In genomic region chr12:95202691-95203476, GRCh38 we compare ENCODE assay signal across 10 cellular contexts. TPM values are rescaled to one million over a fixed set of nuclear protein-coding genes. Genes with fewer than 3 reads are reported as not detected.
A peak's percentile ranks its signal among the peaks of the same experiment; 100 is the strongest.
DNase-seq lines count a peak whose midpoint lies in the region; ATAC-seq and TF ChIP-seq lines count a peak whose summit lies in the region.
"Had no signal": no experiment of that assay in that cellular context is flagged by ENCODE, and none has a peak within 500 bp of the region (broad histone marks: within the 10 kb centered on the region; RNA-seq: fewer than 3 reads in every experiment).

No MANE protein-coding gene starts in this region.

- CTCF ChIA-PET in MCF 10A (lab: Yijun Ruan, JAX): interaction anchor here (0.6 to 4.7 kb wide), 3 partner anchors 12 to 795 kb away, joined by 3 to 25 read pairs (median 3); partner anchors contain the start of genes FGD6 and VEZT

- H3K4me3 Mint-ChIP-seq in MCF 10A (ENCODE audit: unreplicated experiment): peak overlapping the region; percentile 63
- H3K4me3 Mint-ChIP-seq in memory B cell: peak overlapping the region; percentile 38
- H3K4me3 Mint-ChIP-seq in activated T-helper 1 cell treated with anti-CD3 and anti-CD28 coated beads, Interleukin-12 subunit alpha, Interleukin-12 subunit beta, Interleukin-2, Interleukin-4 antibody, amounts not matched to agents 30 ng/mL and 10 ng/mL and 1 ng/mL, durations not matched to agents 14 hours and 24 hours and 36 hours: no peak overlapping the region
- H3K4me3 Mint-ChIP-seq in activated naive CD8-positive, alpha-beta T cell treated with anti-CD3 and anti-CD28 coated beads for 36 hours: no peak overlapping the region
- H3K4me3 Mint-ChIP-seq: activated CD4-positive, alpha-beta memory T cell treated with anti-CD3 and anti-CD28 coated beads for 36 hours had no signal

- H3K27ac ChIP-seq in heart right ventricle: peak overlapping the region in 9 of 10 donors; percentile 3 to 88 (median 54)

- H3K27ac Mint-ChIP-seq in MCF 10A (ENCODE audit: low read depth, unreplicated experiment) (peak overlapping the region; percentile 98), memory B cell (peak overlapping the region; percentile 51)
- no peak overlapping the region for H3K27ac Mint-ChIP-seq in activated T-helper 1 cell treated with anti-CD3 and anti-CD28 coated beads, Interleukin-12 subunit alpha, Interleukin-12 subunit beta, Interleukin-2, Interleukin-4 antibody, amounts not matched to agents 30 ng/mL and 10 ng/mL and 1 ng/mL, durations not matched to agents 14 hours and 24 hours and 36 hours
- no peak overlapping the region for H3K27ac Mint-ChIP-seq in activated naive CD8-positive, alpha-beta T cell treated with anti-CD3 and anti-CD28 coated beads for 36 hours
- H3K27ac Mint-ChIP-seq: activated CD4-positive, alpha-beta memory T cell treated with anti-CD3 and anti-CD28 coated beads for 36 hours had no signal

- H3K36me3 ChIP-seq in heart right ventricle: no peaks in the 10 kb centered on the region

- no peaks in the 10 kb centered on the region for H3K9me3 ChIP-seq in heart right ventricle

- no peaks in the 10 kb centered on the region for H3K27me3 ChIP-seq in heart right ventricle

- intact Hi-C loops in heart right ventricle (cut with DNase I) (loop anchor here in 1 of 10 donors (10.0 kb wide), 1 partner anchor 68 kb away; no protein-coding TSS in a partner anchor), cardiac septum (cut with DNase I) (no loop called here), MCF 10A (cut with micrococcal nuclease) (loop anchor here (5.0 kb wide), 1 partner anchor 86 kb away; no protein-coding TSS in a partner anchor)
- intact Hi-C loops in activated T-helper 1 cell treated with anti-CD3 and anti-CD28 coated beads, Interleukin-12 subunit alpha, Interleukin-12 subunit beta, Interleukin-2, Interleukin-4 antibody, amounts not matched to agents 30 ng/mL and 10 ng/mL and 1 ng/mL, durations not matched to agents 14 hours and 24 hours and 36 hours (cut with micrococcal nuclease): no loop called here

- WGBS in heart right ventricle, 2 donors: 37 to 38% methylated on average over 3 of the region's 3 CpGs

- TF ChIP-seq CTCF in heart right ventricle (IDR thresholded peaks at IDR 0.05) (no peak), MCF 10A (IDR thresholded peaks at IDR 0.05; ENCODE audit: unreplicated experiment) (no peak), GM20000 (IDR thresholded peaks at IDR 0.05; ENCODE audit: extremely low read depth, missing control alignments) (no peak)

- H3K9me3 Mint-ChIP-seq in MCF 10A (ENCODE audit: unreplicated experiment) (no peaks in the 10 kb centered on the region), memory B cell (no peaks in the 10 kb centered on the region)
- no peaks in the 10 kb centered on the region for H3K9me3 Mint-ChIP-seq in activated T-helper 1 cell treated with anti-CD3 and anti-CD28 coated beads, Interleukin-12 subunit alpha, Interleukin-12 subunit beta, Interleukin-2, Interleukin-4 antibody, amounts not matched to agents 30 ng/mL and 10 ng/mL and 1 ng/mL, durations not matched to agents 14 hours and 24 hours and 36 hours
- no peaks in the 10 kb centered on the region for H3K9me3 Mint-ChIP-seq in activated naive CD8-positive, alpha-beta T cell treated with anti-CD3 and anti-CD28 coated beads for 36 hours
- H3K9me3 Mint-ChIP-seq: activated CD4-positive, alpha-beta memory T cell treated with anti-CD3 and anti-CD28 coated beads for 36 hours had no signal

- peaks cover 53% of the 10 kb centered on the region for H3K4me1 Mint-ChIP-seq in MCF 10A (ENCODE audit: insufficient read depth, unreplicated experiment)
- H3K4me1 Mint-ChIP-seq in memory B cell: peaks cover 17% of the 10 kb centered on the region
- peaks cover 21% of the 10 kb centered on the region for H3K4me1 Mint-ChIP-seq in activated T-helper 1 cell treated with anti-CD3 and anti-CD28 coated beads, Interleukin-12 subunit alpha, Interleukin-12 subunit beta, Interleukin-2, Interleukin-4 antibody, amounts not matched to agents 30 ng/mL and 10 ng/mL and 1 ng/mL, durations not matched to agents 14 hours and 24 hours and 36 hours (ENCODE audit: low read depth)
- peaks cover 15% of the 10 kb centered on the region for H3K4me1 Mint-ChIP-seq in activated naive CD8-positive, alpha-beta T cell treated with anti-CD3 and anti-CD28 coated beads for 36 hours

- POLR2A ChIA-PET in MCF 10A (lab: Yijun Ruan, JAX): interaction anchor here (1.0 to 18.7 kb wide), 6 partner anchors 14 to 271 kb away, joined by 3 to 1056 read pairs (median 35); partner anchors contain the start of genes FGD6, METAP2 and VEZT

- no peaks in the 10 kb centered on the region for H3K27me3 Mint-ChIP-seq in MCF 10A (ENCODE audit: insufficient read depth, unreplicated experiment)
- H3K27me3 Mint-ChIP-seq in memory B cell: no peaks in the 10 kb centered on the region
- no peaks in the 10 kb centered on the region for H3K27me3 Mint-ChIP-seq in activated T-helper 1 cell treated with anti-CD3 and anti-CD28 coated beads, Interleukin-12 subunit alpha, Interleukin-12 subunit beta, Interleukin-2, Interleukin-4 antibody, amounts not matched to agents 30 ng/mL and 10 ng/mL and 1 ng/mL, durations not matched to agents 14 hours and 24 hours and 36 hours (ENCODE audit: insufficient read depth)
- H3K27me3 Mint-ChIP-seq in activated naive CD8-positive, alpha-beta T cell treated with anti-CD3 and anti-CD28 coated beads for 36 hours: no peaks in the 10 kb centered on the region

- DNase-seq in heart right ventricle (no peak), cardiac septum (ENCODE audit: low spot score) (no peak), MCF 10A (ENCODE audit: unreplicated experiment) (peak; percentile 29), memory B cell (ENCODE audit: low spot score in 2 of 2) (no peak), NCI-H2227 treated with DMSO at 0.1 percent for 48 hours (lab: John Stamatoyannopoulos, UW) (no peak), GM20000 (ENCODE audit: low spot score) (no peak)
- DNase-seq in activated T-helper 1 cell treated with anti-CD3 and anti-CD28 coated beads, Interleukin-12 subunit alpha, Interleukin-12 subunit beta, Interleukin-2, Interleukin-4 antibody, amounts not matched to agents 30 ng/mL and 10 ng/mL and 1 ng/mL, durations not matched to agents 14 hours and 24 hours and 36 hours (ENCODE audit: low spot score): no peak
- no peak for DNase-seq in activated naive CD8-positive, alpha-beta T cell treated with anti-CD3 and anti-CD28 coated beads for 36 hours
- DNase-seq: activated CD4-positive, alpha-beta memory T cell treated with anti-CD3 and anti-CD28 coated beads for 36 hours; cerebellar nuclear complex had no signal

- peaks cover 5 to 77% (median 58%) of the 10 kb centered on the region in 9 donors for H3K4me1 ChIP-seq in heart right ventricle

- H3K36me3 Mint-ChIP-seq in MCF 10A (ENCODE audit: insufficient read depth, unreplicated experiment) (peaks cover 19% of the 10 kb centered on the region), memory B cell (no peaks in the 10 kb centered on the region)
- no peaks in the 10 kb centered on the region for H3K36me3 Mint-ChIP-seq in activated T-helper 1 cell treated with anti-CD3 and anti-CD28 coated beads, Interleukin-12 subunit alpha, Interleukin-12 subunit beta, Interleukin-2, Interleukin-4 antibody, amounts not matched to agents 30 ng/mL and 10 ng/mL and 1 ng/mL, durations not matched to agents 14 hours and 24 hours and 36 hours (ENCODE audit: low read depth)
- no peaks in the 10 kb centered on the region for H3K36me3 Mint-ChIP-seq in activated naive CD8-positive, alpha-beta T cell treated with anti-CD3 and anti-CD28 coated beads for 36 hours
- H3K36me3 Mint-ChIP-seq: activated CD4-positive, alpha-beta memory T cell treated with anti-CD3 and anti-CD28 coated beads for 36 hours had no signal

- BruUV-seq in MCF 10A (replicated peaks; lab: Mats Ljungman, UMichigan): no TSS peak

- ATAC-seq in heart right ventricle: peak in 5 of 8 donors; percentile 25 to 46 (median 37)
- ATAC-seq in memory B cell (ENCODE audit: low read depth): no peak

- H3K4me3 ChIP-seq in heart right ventricle: no peak overlapping the region

RNA-seq across cellular contexts. Expression of gene FGD6, which starts 14.4 kb away (rescaled TPM):
- total RNA-seq in heart right ventricle (10 to 100 TPM; 15.6 to 33.4 (median 22.6) TPM), cardiac septum (19.9 TPM), MCF 10A (2022) (17.2 and 25.1 TPM in 2 replicates)
- 1 to 10 TPM; 1.2 to 2.8 TPM for polyA plus RNA-seq in heart right ventricle
- total RNA-seq in activated T-helper 1 cell treated with anti-CD3 and anti-CD28 coated beads, Interleukin-12 subunit alpha, Interleukin-12 subunit beta, Interleukin-2, Interleukin-4 antibody, amounts not matched to agents 30 ng/mL and 10 ng/mL and 1 ng/mL, durations not matched to agents 14 hours and 24 hours and 36 hours: 0.64 and 0.86 TPM in 2 replicates
- total RNA-seq in activated naive CD8-positive, alpha-beta T cell treated with anti-CD3 and anti-CD28 coated beads for 36 hours: under 1 TPM; 0.70 to 0.87 TPM

RNA-seq across cellular contexts. Expression of gene VEZT, which starts 14.7 kb away (rescaled TPM):
- total RNA-seq in heart right ventricle: 10 to 100 TPM; 56.0 to 92.5 (median 75.0) TPM
- polyA plus RNA-seq in heart right ventricle: 10 to 100 TPM; 17.1 to 23.6 TPM
- 77.4 TPM for total RNA-seq in cardiac septum
- 88.1 and 107 TPM in 2 replicates for total RNA-seq in MCF 10A (2022)
- total RNA-seq in activated T-helper 1 cell treated with anti-CD3 and anti-CD28 coated beads, Interleukin-12 subunit alpha, Interleukin-12 subunit beta, Interleukin-2, Interleukin-4 antibody, amounts not matched to agents 30 ng/mL and 10 ng/mL and 1 ng/mL, durations not matched to agents 14 hours and 24 hours and 36 hours: 58.1 and 64.7 TPM in 2 replicates
- total RNA-seq in activated naive CD8-positive, alpha-beta T cell treated with anti-CD3 and anti-CD28 coated beads for 36 hours: 10 to 100 TPM; 52.7 to 58.4 TPM

Comparison
In these comparisons a context has a peak if more than half of its experiments do, and no peak if none do; other contexts are left out.
1. H3K27ac Mint-ChIP-seq: peak in MCF 10A (single experiment) and memory B cell (single experiment); none in activated T-helper 1 cell treated with anti-CD3 and anti-CD28 coated beads, Interleukin-12 subunit alpha, Interleukin-12 subunit beta, Interleukin-2, Interleukin-4 antibody, amounts not matched to agents 30 ng/mL and 10 ng/mL and 1 ng/mL, durations not matched to agents 14 hours and 24 hours and 36 hours (single experiment) and activated naive CD8-positive, alpha-beta T cell treated with anti-CD3 and anti-CD28 coated beads for 36 hours (single experiment).
2. H3K4me3 Mint-ChIP-seq: peak in MCF 10A (single experiment) and memory B cell (single experiment); none in activated T-helper 1 cell treated with anti-CD3 and anti-CD28 coated beads, Interleukin-12 subunit alpha, Interleukin-12 subunit beta, Interleukin-2, Interleukin-4 antibody, amounts not matched to agents 30 ng/mL and 10 ng/mL and 1 ng/mL, durations not matched to agents 14 hours and 24 hours and 36 hours (single experiment) and activated naive CD8-positive, alpha-beta T cell treated with anti-CD3 and anti-CD28 coated beads for 36 hours (single experiment).